28 cellular contexts compared by ENCODE assay signal in genomic region chr6:151550618-151551017, GRCh38. TPM values are rescaled to one million over a fixed set of nuclear protein-coding genes. Genes with fewer than 3 reads are reported as not detected.
A peak's percentile ranks its signal among the peaks of the same experiment; 100 is the strongest.
DNase-seq lines count a peak whose midpoint lies in the region; ATAC-seq, FAIRE-seq and TF ChIP-seq lines count a peak whose summit lies in the region.
"Had no signal": no experiment of that assay in that cellular context is flagged by ENCODE, and none has a peak within 500 bp of the region (broad histone marks: within the 10 kb centered on the region; RNA-seq: fewer than 3 reads in every experiment).

No MANE protein-coding gene starts in this region.

- peaks cover 16% of the 10 kb centered on the region for H3K9me3 Mint-ChIP-seq in dendritic cell treated with granulocyte-macrophage colony-stimulating factor and Interleukin-4, amounts not matched to agents 40 ng/mL and 50 ng/mL, for 4 days
- H3K9me3 Mint-ChIP-seq in activated T-helper 17 cell treated with anti-CD3 and anti-CD28 coated beads, Interleukin-2, amount 50 U/mL, for 72 hours = peaks cover 5% of the 10 kb centered on the region

- H3K79me2 ChIP-seq in HepG2 (ENCODE audit: insufficient read depth, low read length) (no peaks in the 10 kb centered on the region), KMS-11 (ENCODE audit: insufficient read depth, low read depth) (no peaks in the 10 kb centered on the region)

- intact Hi-C loops in HepG2 (cut with micrococcal nuclease; ENCODE audit: unreplicated experiment) = no loop called here
- intact Hi-C loops in right lobe of liver (cut with DNase I) = no loop called here
- intact Hi-C loops in dendritic cell treated with granulocyte-macrophage colony-stimulating factor and Interleukin-4, amounts not matched to agents 40 ng/mL and 50 ng/mL, for 4 days (cut with micrococcal nuclease) = loop anchor here (5.0 kb wide), 2 partner anchors 38 to 68 kb away; no protein-coding TSS in a partner anchor
- intact Hi-C loops in upper lobe of right lung (cut with DNase I) = no loop called here

- TF ChIP-seq RAD21 in HepG2 (CRISPR knock-in tag; IDR thresholded peaks at IDR 0.05) = no peak

- FAIRE-seq in HepG2 (lab: Jason Lieb, UNC) = no peak
- FAIRE-seq: A549, GM12892, GM18507 had no signal

- H3K4me1 Mint-ChIP-seq in dendritic cell treated with granulocyte-macrophage colony-stimulating factor and Interleukin-4, amounts not matched to agents 40 ng/mL and 50 ng/mL, for 4 days (ENCODE audit: low read depth) = peaks cover 31% of the 10 kb centered on the region
- H3K4me1 Mint-ChIP-seq in activated T-helper 17 cell treated with anti-CD3 and anti-CD28 coated beads, Interleukin-2, amount 50 U/mL, for 72 hours = no peaks in the 10 kb centered on the region
- H3K4me1 Mint-ChIP-seq: B cell; CD4-positive, CD25-positive, alpha-beta regulatory T cell had no signal

- WGBS in HepG2 (ENCODE audit: low lambda C conversion rate) = 92% methylated on average over 3 of the region's 3 CpGs
- 100% methylated on average over 2 of the region's 3 CpGs for WGBS in right lobe of liver (ENCODE audit: insufficient coverage, low coverage, low lambda C conversion rate, missing lambda C conversion rate)

- no peak overlapping the region for H3K27ac ChIP-seq in HepG2 (ENCODE audit: extremely low read length, insufficient read depth, low read length)
- H3K27ac ChIP-seq in right lobe of liver = no peak overlapping the region
- no peak overlapping the region; the same call in 1 of the 2 replicates for H3K27ac ChIP-seq in KMS-11
- H3K27ac ChIP-seq in upper lobe of right lung = no peak overlapping the region
- H3K27ac ChIP-seq: 22Rv1, A549 had no signal

- H3K36me3 ChIP-seq in HepG2 (replicated peaks in 1 of 2; ENCODE audit: control insufficient read depth in 1 of 2, insufficient read depth in 2 of 2, low read length in 2 of 2) (no peaks in the 10 kb centered on the region), right lobe of liver (no peaks in the 10 kb centered on the region), KMS-11 (ENCODE audit: insufficient read depth) (no peaks in the 10 kb centered on the region), upper lobe of right lung (no peaks in the 10 kb centered on the region)
- H3K36me3 ChIP-seq: BLaER1 treated with 17β-estradiol and CSF1 and Interleukin-3, amounts not matched to agents 10 nM and 100 nM had no signal

- CTCF ChIA-PET in HepG2 (lab: Yijun Ruan, JAX; ENCODE audit: low intra/inter-chr PET ratio, low total read pairs) = no interaction called here

- ATAC-seq in HepG2 (no peak), right lobe of liver (no peak), upper lobe of right lung (no peak)
- no peak for ATAC-seq in activated T-helper 17 cell treated with anti-CD3 and anti-CD28 coated beads, Interleukin-2, amount 50 U/mL, for 72 hours (replicated peaks)
- ATAC-seq: A549 had no signal

- no peak overlapping the region for H3K4me3 ChIP-seq in HepG2 (replicated peaks in 1 of 3; ENCODE audit: insufficient read depth in 1 of 3, low read depth in 2 of 3, low read length in 3 of 3)
- H3K4me3 ChIP-seq in right lobe of liver = no peak overlapping the region
- no peak overlapping the region for H3K4me3 ChIP-seq in KMS-11 (IDR thresholded peaks at IDR 0.05; ENCODE audit: insufficient read depth, low read depth, low read length)
- no peak overlapping the region for H3K4me3 ChIP-seq in upper lobe of right lung
- H3K4me3 ChIP-seq: A549; BLaER1 treated with 17β-estradiol and CSF1 and Interleukin-3, amounts not matched to agents 10 nM and 100 nM; GM12878 had no signal

- no peak overlapping the region for H3K4me2 ChIP-seq in HepG2 (ENCODE audit: low read depth, low read length)
- H3K4me2 ChIP-seq in KMS-11 = peak overlapping the region; percentile 40; the same call in 1 of the 2 replicates
- H3K4me2 ChIP-seq: A549 had no signal

- no peak overlapping the region for H3K4me3 Mint-ChIP-seq in dendritic cell treated with granulocyte-macrophage colony-stimulating factor and Interleukin-4, amounts not matched to agents 40 ng/mL and 50 ng/mL, for 4 days
- no peak overlapping the region for H3K4me3 Mint-ChIP-seq in activated T-helper 17 cell treated with anti-CD3 and anti-CD28 coated beads, Interleukin-2, amount 50 U/mL, for 72 hours
- H3K4me3 Mint-ChIP-seq: B cell; CD14-positive monocyte; CD4-positive, alpha-beta memory T cell; CD4-positive, CD25-positive, alpha-beta regulatory T cell had no signal

- no TSS peak for BruUV-seq in HepG2 (replicated peaks; lab: Mats Ljungman, UMichigan)

- TF ChIP-seq POLR2A in HepG2 (IDR thresholded peaks at IDR 0.05; ENCODE audit: insufficient read depth in 1 of 2, low read depth in 2 of 2, low read length in 2 of 2) = no peak
- no peak for TF ChIP-seq POLR2A in right lobe of liver (IDR thresholded peaks at IDR 0.05)

- H4K20me1 ChIP-seq in HepG2 (ENCODE audit: insufficient read depth, low read length) (no peaks in the 10 kb centered on the region), KMS-11 (ENCODE audit: insufficient read depth) (no peaks in the 10 kb centered on the region)
- H4K20me1 ChIP-seq: BLaER1 treated with 17β-estradiol and CSF1 and Interleukin-3, amounts not matched to agents 10 nM and 100 nM had no signal

- peak overlapping the region; percentile 60 for H3K27ac Mint-ChIP-seq in dendritic cell treated with granulocyte-macrophage colony-stimulating factor and Interleukin-4, amounts not matched to agents 40 ng/mL and 50 ng/mL, for 4 days
- H3K27ac Mint-ChIP-seq in activated T-helper 17 cell treated with anti-CD3 and anti-CD28 coated beads, Interleukin-2, amount 50 U/mL, for 72 hours = no peak overlapping the region
- H3K27ac Mint-ChIP-seq: B cell; CD14-positive monocyte; CD4-positive, alpha-beta memory T cell; CD4-positive, CD25-positive, alpha-beta regulatory T cell; CD8-positive, alpha-beta memory T cell had no signal

- POLR2A ChIA-PET in HepG2 (lab: Yijun Ruan, JAX) = no interaction called here

- no peak for TF ChIP-seq CTCF in HepG2 (CRISPR knock-in tag; IDR thresholded peaks at IDR 0.05)
- no peak for TF ChIP-seq CTCF in right lobe of liver (IDR thresholded peaks at IDR 0.05)
- TF ChIP-seq CTCF in KMS-11 (conservative IDR thresholded peaks at IDR 0.05; ENCODE audit: low read depth, low read length) = no peak
- TF ChIP-seq CTCF in upper lobe of right lung (IDR thresholded peaks at IDR 0.05) = no peak

- no peak for TF ChIP-seq EP300 in HepG2 (IDR thresholded peaks at IDR 0.05; ENCODE audit: low read depth in 2 of 2, low read length in 2 of 2)
- no peak for TF ChIP-seq EP300 in HepG2 (CRISPR knock-in tag; IDR thresholded peaks at IDR 0.05; ENCODE audit: borderline replicate concordance)

- no peaks in the 10 kb centered on the region for H3K27me3 Mint-ChIP-seq in dendritic cell treated with granulocyte-macrophage colony-stimulating factor and Interleukin-4, amounts not matched to agents 40 ng/mL and 50 ng/mL, for 4 days
- H3K27me3 Mint-ChIP-seq in activated T-helper 17 cell treated with anti-CD3 and anti-CD28 coated beads, Interleukin-2, amount 50 U/mL, for 72 hours = peaks cover 3% of the 10 kb centered on the region
- H3K27me3 Mint-ChIP-seq: CD4-positive, CD25-positive, alpha-beta regulatory T cell had no signal

- DNase-seq in HepG2 (ENCODE audit: low spot score) = no peak
- DNase-seq in right lobe of liver = no peak
- DNase-seq in upper lobe of right lung = no peak
- DNase-seq: AML-193; CD4-positive, alpha-beta memory T cell; CD8-positive, alpha-beta memory T cell; COR-L47; DMS 273 treated with DMSO at 0.1 percent for 48 hours; DMS153; DMS53; DMS79; DND-41; EL had no signal

- H3K4me1 ChIP-seq in HepG2 (ENCODE audit: insufficient read depth, low read length) (no peaks in the 10 kb centered on the region), right lobe of liver (peaks cover 0 to 14% (median 6%) of the 10 kb centered on the region in 4 donors), KMS-11 (ENCODE audit: low read depth, poor library complexity, severe bottlenecking) (peaks cover 53% of the 10 kb centered on the region), upper lobe of right lung (no peaks in the 10 kb centered on the region)
- H3K4me1 ChIP-seq: A549 had no signal

- peaks cover 59% of the 10 kb centered on the region for H3K36me3 Mint-ChIP-seq in dendritic cell treated with granulocyte-macrophage colony-stimulating factor and Interleukin-4, amounts not matched to agents 40 ng/mL and 50 ng/mL, for 4 days (ENCODE audit: low read depth)
- H3K36me3 Mint-ChIP-seq in activated T-helper 17 cell treated with anti-CD3 and anti-CD28 coated beads, Interleukin-2, amount 50 U/mL, for 72 hours (ENCODE audit: low read depth) = no peaks in the 10 kb centered on the region
- H3K36me3 Mint-ChIP-seq: CD4-positive, alpha-beta memory T cell had no signal

- H3K9me3 ChIP-seq in HepG2 (ENCODE audit: low read length) = no peaks in the 10 kb centered on the region
- H3K9me3 ChIP-seq in right lobe of liver = no peaks in the 10 kb centered on the region
- H3K9me3 ChIP-seq in upper lobe of right lung = no peaks in the 10 kb centered on the region
- H3K9me3 ChIP-seq: A549 had no signal

- no peak overlapping the region for H2AFZ ChIP-seq in HepG2 (ENCODE audit: low read length)
- peak overlapping the region; percentile 25; the same call in 1 of the 2 replicates for H2AFZ ChIP-seq in KMS-11 (ENCODE audit: low read depth)

- H3K9ac ChIP-seq in HepG2 (ENCODE audit: insufficient read depth, low read depth, low read length) (no peak overlapping the region), KMS-11 (no peak overlapping the region)

- H3K27me3 ChIP-seq in HepG2 (ENCODE audit: control insufficient read depth in 1 of 2, insufficient read depth in 2 of 2, low read length in 2 of 2) (no peaks in the 10 kb centered on the region), right lobe of liver (no peaks in the 10 kb centered on the region), KMS-11 (ENCODE audit: insufficient read depth, low read depth) (no peaks in the 10 kb centered on the region), upper lobe of right lung (no peaks in the 10 kb centered on the region)
- H3K27me3 ChIP-seq: BLaER1 treated with 17β-estradiol and CSF1 and Interleukin-3, amounts not matched to agents 10 nM and 100 nM had no signal

- in situ Hi-C loops in HepG2 (cut with HindIII; ENCODE audit: extremely low pct_ligation_motif_present, low pct_unique_long_range_greater_than_20kb) = no loop called here

RNA-seq across cellular contexts. Expression of gene CCDC170, which starts 56.8 kb away (rescaled TPM):
- total RNA-seq in HepG2 (2016; rRNA removed; fragmentation: Illumina TruSeq; extraction: Trizol) = 5.1 and 8.9 TPM in 2 replicates
- 2.5 and 4.6 TPM in 2 replicates for total RNA-seq in HepG2 (2016; cell fraction: cytosol; rRNA removed; fragmentation: Illumina TruSeq; extraction: Trizol; ENCODE audit: low read depth)
- 3.5 and 6.9 TPM in 2 replicates for total RNA-seq in HepG2 (2016; cell fraction: insoluble cytoplasmic fraction; rRNA removed; fragmentation: Illumina TruSeq; extraction: Trizol)
- total RNA-seq in HepG2 (2016; cell fraction: membrane; rRNA removed; fragmentation: Illumina TruSeq; extraction: Trizol) = 2.6 and 3.3 TPM in 2 replicates
- total RNA-seq in HepG2 (2016; cell fraction: nucleus; rRNA removed; fragmentation: Illumina TruSeq; extraction: Trizol) = 4.1 and 5.5 TPM in 2 replicates
- 0.67 and 0.90 TPM in 2 replicates for polyA plus RNA-seq in HepG2 (2011; rRNA removed)
- polyA plus RNA-seq in HepG2 (2011; cell fraction: cytosol; rRNA removed) = 0.87 and 1.2 TPM in 2 replicates
- polyA plus RNA-seq in HepG2 (2011; cell fraction: nucleus; rRNA removed) = 0.24 and 0.33 TPM in 2 replicates
- 0.55 and 0.60 TPM in 2 replicates for polyA plus RNA-seq in HepG2 (2012)
- polyA plus RNA-seq in HepG2 (2016; cell fraction: cytosol; fragmentation: Illumina TruSeq; extraction: Trizol; ENCODE audit: low read depth) = 0.19 and 0.36 TPM in 2 replicates
- 4.2 and 4.9 TPM in 2 replicates for polyA plus RNA-seq in HepG2 (2016; cell fraction: insoluble cytoplasmic fraction; fragmentation: Illumina TruSeq; extraction: Trizol; ENCODE audit: low read depth)
- 0.62 and 0.71 TPM in 2 replicates for polyA plus RNA-seq in HepG2 (2016; cell fraction: membrane; fragmentation: Illumina TruSeq; extraction: Trizol; ENCODE audit: low read depth)
- 1.8 and 4.2 TPM in 2 replicates for polyA plus RNA-seq in HepG2 (2016; cell fraction: nucleus; fragmentation: Illumina TruSeq; extraction: Trizol; ENCODE audit: insufficient read depth, low read depth)
- 0.02 and 1.5 TPM in 2 replicates for polyA minus RNA-seq in HepG2 (2011; rRNA and poly(A)+ RNA removed; ENCODE audit: low replicate concordance)
- 1.1 and 1.3 TPM in 2 replicates for polyA minus RNA-seq in HepG2 (2011; cell fraction: cytosol; rRNA and poly(A)+ RNA removed)
- 2.0 and 4.2 TPM in 2 replicates for polyA minus RNA-seq in HepG2 (2011; cell fraction: nucleus; rRNA and poly(A)+ RNA removed)
- total RNA-seq in right lobe of liver = under 1 TPM; 0.31 to 0.93 (median 0.55) TPM
- total RNA-seq in upper lobe of right lung = 0.55 TPM
- total RNA-seq in activated T-helper 17 cell treated with anti-CD3 and anti-CD28 coated beads, Interleukin-2, amount 50 U/mL, for 72 hours = not detected
- total RNA-seq: A172; B cell; CD4-positive, CD25-positive, alpha-beta regulatory T cell; CD8-positive, alpha-beta memory T cell; Daoy; G401; GM12878 had no signal
- polyA plus RNA-seq: CD4-positive, CD25-positive, alpha-beta regulatory T cell; CD8-positive, alpha-beta memory T cell; GM12878 had no signal
